13 cellular contexts compared by ENCODE assay signal in genomic region chr5:133992429-133993151, GRCh38. TPM values are rescaled to one million over a fixed set of nuclear protein-coding genes. Genes with fewer than 3 reads are reported as not detected.
A peak's percentile ranks its signal among the peaks of the same experiment; 100 is the strongest.
DNase-seq lines count a peak whose midpoint lies in the region; ATAC-seq and TF ChIP-seq lines count a peak whose summit lies in the region.
"Had no signal": no experiment of that assay in that cellular context is flagged by ENCODE, and none has a peak within 500 bp of the region (broad histone marks: within the 10 kb centered on the region; RNA-seq: fewer than 3 reads in every experiment).

No MANE protein-coding gene starts in this region.

- TF ChIP-seq CTCF in right atrium auricular region (IDR thresholded peaks at IDR 0.05): no peak

- H3K4me3 ChIP-seq in SJSA1 (no peak overlapping the region), right atrium auricular region (no peak overlapping the region), thymus (ENCODE audit: low read length) (no peak overlapping the region)
- H3K4me3 ChIP-seq: esophagus squamous epithelium had no signal

- no peaks in the 10 kb centered on the region for H3K9me3 ChIP-seq in SJSA1 (replicated peaks)
- H3K9me3 ChIP-seq in right atrium auricular region: no peaks in the 10 kb centered on the region
- no peaks in the 10 kb centered on the region for H3K9me3 ChIP-seq in thymus (ENCODE audit: control insufficient read depth)
- H3K9me3 ChIP-seq: esophagus squamous epithelium had no signal

- peak overlapping the region; percentile 87 for H3K27ac ChIP-seq in SJSA1
- H3K27ac ChIP-seq in right atrium auricular region: peak overlapping the region; percentile 84 to 89
- peak overlapping the region; percentile 42 for H3K27ac ChIP-seq in thymus (ENCODE audit: low read depth)
- H3K27ac ChIP-seq: brain microvascular endothelial cell, esophagus squamous epithelium had no signal

- H3K27me3 ChIP-seq in SJSA1 (replicated peaks) (no peaks in the 10 kb centered on the region), right atrium auricular region (no peaks in the 10 kb centered on the region), thymus (ENCODE audit: control insufficient read depth, insufficient read depth) (no peaks in the 10 kb centered on the region)
- H3K27me3 ChIP-seq: brain microvascular endothelial cell, esophagus squamous epithelium had no signal

- DNase-seq in NCI-H524 (lab: John Stamatoyannopoulos, UW) (peak; percentile 17 to 26), NCI-H524 treated with DMSO at 0.1 percent for 48 hours (lab: John Stamatoyannopoulos, UW) (no peak), SJSA1 (ENCODE audit: low read depth in 1 of 2, low spot score in 2 of 2) (peak in 1 of 2 experiments; percentile 42), right atrium auricular region (ENCODE audit: low spot score) (no peak), globus pallidus (ENCODE audit: low spot score) (no peak), NCI-H226 (no peak)
- DNase-seq: esophagus squamous epithelium, islet precursor cell, NCI-H187 treated with DMSO at 0.1 percent for 48 hours had no signal

- peaks cover 75% of the 10 kb centered on the region for H3K4me1 ChIP-seq in SJSA1 (replicated peaks)
- peaks cover 0 to 56% of the 10 kb centered on the region in 2 donors for H3K4me1 ChIP-seq in right atrium auricular region
- H3K4me1 ChIP-seq in thymus (ENCODE audit: control insufficient read depth, insufficient read depth, low read length): peaks cover 4% of the 10 kb centered on the region

- 72% methylated on average over 8 of the region's 8 CpGs for WGBS in thymus

- H3K36me3 ChIP-seq in SJSA1: peaks cover 40% of the 10 kb centered on the region
- H3K36me3 ChIP-seq in right atrium auricular region: peaks cover 44% of the 10 kb centered on the region
- peaks cover 34% of the 10 kb centered on the region for H3K36me3 ChIP-seq in thymus (ENCODE audit: control insufficient read depth, insufficient read depth)

- ATAC-seq in GM18858 (IDR thresholded peaks at IDR 0.05; ENCODE audit: unreplicated experiment): no peak
- ATAC-seq: activated CD4-positive, CD25-positive, alpha-beta regulatory T cell treated with anti-CD3 and anti-CD28 coated beads, Interleukin-2, amount 50 U/mL, for 24 hours had no signal

RNA-seq across cellular contexts. Expression of gene VDAC1, which starts 12.2 kb away (rescaled TPM):
- 369 and 432 TPM in 2 replicates for total RNA-seq in SJSA1 (2014; rRNA removed; shearing (Covaris generic))
- 100 to 1,000 TPM; 263 to 394 TPM for total RNA-seq in right atrium auricular region
- 101 TPM for polyA plus RNA-seq in thymus

RNA-seq across cellular contexts. Expression of gene C5orf15, which starts 24.2 kb away (rescaled TPM):
- total RNA-seq in SJSA1 (2014; rRNA removed; shearing (Covaris generic)): 137 and 198 TPM in 2 replicates
- total RNA-seq in right atrium auricular region: 10 to 100 TPM; 32.6 to 59.8 TPM
- 50.8 TPM for polyA plus RNA-seq in thymus

Comparison
In these comparisons a context has a peak if more than half of its experiments do, and no peak if none do; other contexts are left out.
1. DNase-seq: peak in NCI-H524 (2 of 2); none in NCI-H524 treated with DMSO at 0.1 percent for 48 hours (single experiment), right atrium auricular region (single experiment), globus pallidus (single experiment) and NCI-H226 (single experiment).
2. Peak in every context shown above with its lines, with median percentiles within 50 percentile points of each other: H3K27ac ChIP-seq.